Comparison of ENCODE assay signal across 14 cellular contexts in genomic region chr1:36822648-36823047, GRCh38.
DNase-seq lines count a peak whose midpoint lies in the region; ATAC-seq and TF ChIP-seq lines count a peak whose summit lies in the region.
"Had no signal": no experiment of that assay in that cellular context is flagged by ENCODE, and none has a peak within 500 bp of the region (broad histone marks: within the 10 kb centered on the region; RNA-seq: fewer than 3 reads in every experiment).

No MANE protein-coding gene starts in this region.

- H3K4me3 ChIP-seq in BLaER1 (no peak overlapping the region), NB4 (ENCODE audit: low read depth, low read length) (peak overlapping the region; percentile 7), mesendoderm (ENCODE audit: low read length) (no peak overlapping the region), spleen (no peak overlapping the region)

- H3K27me3 ChIP-seq in BLaER1 = no peaks in the 10 kb centered on the region
- no peaks in the 10 kb centered on the region for H3K27me3 ChIP-seq in mesendoderm (ENCODE audit: insufficient read depth, low read length, poor library complexity)
- H3K27me3 ChIP-seq in spleen (replicated peaks in 1 of 7) = peaks cover 0 to 54% (median 0%) of the 10 kb centered on the region in 7 donors

- intact Hi-C loops in spleen (cut with DNase I; ENCODE audit: low total_unique reads) = no loop called here

- H3K56ac ChIP-seq in mesendoderm (ENCODE audit: low read length) = no peak overlapping the region

- H3K27ac ChIP-seq in BLaER1 (0 out of 2 replicates have a peak overlapping the region, but pooled peaks have one; percentile 46), mesendoderm (ENCODE audit: low read depth, low read length) (no peak overlapping the region), spleen (no peak overlapping the region)

- peak; percentile 92 for DNase-seq in NB4 (ENCODE audit: low read depth)
- no peak for DNase-seq in mesendoderm
- peak; percentile 30 for DNase-seq in spleen
- no peak for DNase-seq in stimulated activated CD4-positive, alpha-beta T cell treated with anti-CD3 and anti-CD28 coated beads, Interleukin-2, amount 100 ng/mL, for 48 hours
- DNase-seq: 8988T; CD4-positive, alpha-beta memory T cell; DMS153; DMS79; GDM1; GOT3; H9 had no signal

- TF ChIP-seq CTCF in NB4 (IDR thresholded peaks at IDR 0.05; ENCODE audit: low read depth, low read length) (no peak), spleen (IDR thresholded peaks at IDR 0.05 in 8 of 11, conservative IDR thresholded peaks at IDR 0.05 in 3 of 11) (no peak)

- no peak overlapping the region for H3K4ac ChIP-seq in mesendoderm (ENCODE audit: low read depth, low read length)

- no peak overlapping the region for H3K18ac ChIP-seq in mesendoderm (ENCODE audit: low read length)

- no peak overlapping the region for H3K23ac ChIP-seq in mesendoderm (ENCODE audit: low read length)

- H3K79me2 ChIP-seq in mesendoderm (ENCODE audit: control insufficient read depth, insufficient read depth, low read length) = no peaks in the 10 kb centered on the region

- H3K4me2 ChIP-seq in BLaER1 (peak overlapping the region; percentile 53), mesendoderm (ENCODE audit: low read length) (no peak overlapping the region)

- no peaks in the 10 kb centered on the region for H3K79me1 ChIP-seq in mesendoderm (ENCODE audit: low read length)

- no peaks in the 10 kb centered on the region for H4K20me1 ChIP-seq in BLaER1

- H3K9ac ChIP-seq in BLaER1 = no peak overlapping the region
- H3K9ac ChIP-seq in mesendoderm (ENCODE audit: low read length) = no peak overlapping the region

- no peak for ATAC-seq in GM19328 (IDR thresholded peaks at IDR 0.05; ENCODE audit: unreplicated experiment)
- ATAC-seq in GM18511 (IDR thresholded peaks at IDR 0.05; ENCODE audit: unreplicated experiment) = no peak

- no peak overlapping the region for H4K5ac ChIP-seq in mesendoderm (ENCODE audit: low read length)

- H3K4me1 ChIP-seq in BLaER1 (peaks cover 30% of the 10 kb centered on the region), mesendoderm (ENCODE audit: control insufficient read depth, low read depth, low read length) (peaks cover 13% of the 10 kb centered on the region), spleen (no peaks in the 10 kb centered on the region)

- H4K8ac ChIP-seq in mesendoderm (ENCODE audit: low read depth, low read length) = no peak overlapping the region

- H2BK5ac ChIP-seq in mesendoderm (ENCODE audit: low read length) = no peak overlapping the region

- no CpG with 5 or more reads among the region's 2 CpGs for WGBS in mesendoderm (ENCODE audit: extremely low coverage, insufficient coverage, low lambda C conversion rate)
- WGBS in spleen, 5 donors = 6 to 54% (median 42%) methylated on average over 2 of the region's 2 CpGs

- peak overlapping the region; percentile 60 for H2AK5ac ChIP-seq in mesendoderm (ENCODE audit: low read length)

- no peaks in the 10 kb centered on the region for H3K36me3 ChIP-seq in BLaER1
- H3K36me3 ChIP-seq in mesendoderm (ENCODE audit: control insufficient read depth, insufficient read depth, low read length) = no peaks in the 10 kb centered on the region
- H3K36me3 ChIP-seq in spleen = no peaks in the 10 kb centered on the region

- H3K9me3 ChIP-seq in BLaER1 (no peaks in the 10 kb centered on the region), spleen (no peaks in the 10 kb centered on the region)

- H2BK15ac ChIP-seq in mesendoderm (replicated peaks; ENCODE audit: low read depth) = no peak overlapping the region

- no peak for TF ChIP-seq POLR2A in NB4 (IDR thresholded peaks at IDR 0.05; ENCODE audit: extremely low read depth, insufficient read length)
- no peak for TF ChIP-seq POLR2A in spleen (IDR thresholded peaks at IDR 0.05)

- H2BK120ac ChIP-seq in mesendoderm (ENCODE audit: low read depth, low read length) = no peak overlapping the region

Comparison
In these comparisons a context has a peak if more than half of its experiments do, and no peak if none do; other contexts are left out.
1. DNase-seq: peak in NB4 (single experiment) and spleen (single experiment); none in mesendoderm (single experiment) and stimulated activated CD4-positive, alpha-beta T cell treated with anti-CD3 and anti-CD28 coated beads, Interleukin-2, amount 100 ng/mL, for 48 hours (0 of 2).